ENCODE assay signal across 17 cellular contexts in the genomic region with DNA sequence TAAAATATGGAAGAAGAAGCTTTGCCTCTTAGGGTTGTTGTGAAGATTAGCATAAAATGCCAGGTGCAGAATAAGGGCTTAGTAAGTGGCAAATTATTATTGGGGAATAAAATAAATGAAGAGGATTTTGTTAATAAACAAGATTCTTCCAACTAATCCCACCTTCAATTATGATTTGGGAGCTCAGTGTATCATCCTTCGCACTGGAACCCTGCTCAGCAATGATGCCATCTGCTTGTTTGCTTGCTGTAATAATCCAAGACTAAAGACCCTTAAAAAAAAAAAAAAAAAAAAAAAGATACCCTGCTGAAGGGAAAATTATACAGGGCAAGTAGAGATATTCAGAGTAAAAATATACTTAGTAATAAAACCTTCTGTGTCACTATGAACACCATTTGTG.
A peak's percentile ranks its signal among the peaks of the same experiment; 100 is the strongest.
DNase-seq lines count a peak whose midpoint lies in the region; TF ChIP-seq lines count a peak whose summit lies in the region.
"Had no signal": no experiment of that assay in that cellular context is flagged by ENCODE, and none has a peak within 500 bp of the region (broad histone marks: within the 10 kb centered on the region; RNA-seq: fewer than 3 reads in every experiment).

No MANE protein-coding gene starts in this region.

- no peak overlapping the region for H3K9ac ChIP-seq in SK-N-MC (ENCODE audit: insufficient read length)
- H3K9ac ChIP-seq: BLaER1 treated with 17β-estradiol and CSF1 and Interleukin-3, amounts not matched to agents 10 nM and 100 nM had no signal

- no peaks in the 10 kb centered on the region for H3K36me3 ChIP-seq in SK-N-MC (ENCODE audit: insufficient read depth, low read length)
- H3K36me3 ChIP-seq: BE2C; BLaER1 treated with 17β-estradiol and CSF1 and Interleukin-3, amounts not matched to agents 10 nM and 100 nM; HAP-1 had no signal

- DNase-seq in NCI-H2171 treated with DMSO at 0.1 percent for 48 hours (lab: John Stamatoyannopoulos, UW) (peak; percentile 67), NCI-H2171 (lab: John Stamatoyannopoulos, UW) (no peak), SK-N-MC (ENCODE audit: low read depth, low spot score) (no peak), glutamatergic neuron (no peak), DMS 273 treated with DMSO at 0.1 percent for 48 hours (lab: John Stamatoyannopoulos, UW) (no peak), NCI-H446 (lab: John Stamatoyannopoulos, UW) (no peak)
- DNase-seq: BE2C; CD4-positive, alpha-beta T cell; CD8-positive, alpha-beta memory T cell; DMS153; DND-41; GOT3; HFFc6 had no signal

- H3K27me3 Mint-ChIP-seq in glutamatergic neuron (ENCODE audit: unreplicated experiment) = peaks cover 9% of the 10 kb centered on the region
- H3K27me3 Mint-ChIP-seq: CD4-positive, alpha-beta T cell had no signal

- H3K9me3 Mint-ChIP-seq in glutamatergic neuron (ENCODE audit: unreplicated experiment) = peaks cover 12% of the 10 kb centered on the region
- H3K9me3 Mint-ChIP-seq: CD14-positive monocyte; CD4-positive, alpha-beta T cell; CD8-positive, alpha-beta memory T cell; HFFc6 had no signal

- H3K27ac Mint-ChIP-seq in glutamatergic neuron (ENCODE audit: unreplicated experiment) = peak overlapping the region; percentile 20
- H3K27ac Mint-ChIP-seq: CD14-positive monocyte; CD4-positive, alpha-beta T cell; CD8-positive, alpha-beta memory T cell; HFFc6 had no signal

- H3K27ac ChIP-seq in SK-N-MC = peak overlapping the region; percentile 99
- H3K27ac ChIP-seq: 22Rv1 had no signal

- no peak overlapping the region for H3K4me3 Mint-ChIP-seq in glutamatergic neuron (ENCODE audit: unreplicated experiment)
- H3K4me3 Mint-ChIP-seq: CD14-positive monocyte; CD4-positive, alpha-beta T cell; CD8-positive, alpha-beta memory T cell; HFFc6 had no signal

- H3K9me3 ChIP-seq in SK-N-MC (ENCODE audit: low read depth, low read length) = no peaks in the 10 kb centered on the region
- H3K9me3 ChIP-seq: BE2C; BLaER1 treated with 17β-estradiol and CSF1 and Interleukin-3, amounts not matched to agents 10 nM and 100 nM; HAP-1 had no signal

- no peaks in the 10 kb centered on the region for H3K36me3 Mint-ChIP-seq in glutamatergic neuron (ENCODE audit: unreplicated experiment)
- H3K36me3 Mint-ChIP-seq: CD8-positive, alpha-beta memory T cell had no signal

- peaks cover 39% of the 10 kb centered on the region for H3K4me1 Mint-ChIP-seq in glutamatergic neuron (ENCODE audit: low read depth, unreplicated experiment)

- no peak for TF ChIP-seq CTCF in glutamatergic neuron (IDR thresholded peaks at IDR 0.05; ENCODE audit: partially characterized antibody, unreplicated experiment)

- H3K4me3 ChIP-seq in SK-N-MC = no peak overlapping the region; the same call in 1 of the 2 replicates
- H3K4me3 ChIP-seq: BLaER1 treated with 17β-estradiol and CSF1 and Interleukin-3, amounts not matched to agents 10 nM and 100 nM; HAP-1 had no signal
